In the genomic region with DNA sequence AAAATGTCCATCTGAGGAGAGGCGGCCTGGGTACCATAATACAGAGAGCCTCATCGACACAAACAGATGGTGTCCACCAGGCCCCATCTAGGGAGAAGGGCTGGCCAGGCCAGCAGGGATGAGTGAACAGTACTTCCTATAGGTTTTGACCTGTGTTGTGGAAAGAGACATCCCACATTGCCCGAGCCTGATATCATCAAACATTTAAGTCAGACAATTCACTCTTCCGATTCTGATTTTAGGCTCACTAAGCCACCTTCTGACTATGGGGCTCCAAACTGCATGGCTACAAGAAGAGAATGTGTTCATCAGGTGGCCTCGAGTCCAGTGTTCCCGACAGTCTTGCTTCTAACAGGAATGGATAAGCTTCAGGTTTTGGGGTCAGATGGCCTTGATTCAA, we compare ENCODE assay signal across 15 cellular contexts. TPM values are rescaled to one million over a fixed set of nuclear protein-coding genes. Genes with fewer than 3 reads are reported as not detected.
DNase-seq lines count a peak whose midpoint lies in the region; ATAC-seq and TF ChIP-seq lines count a peak whose summit lies in the region.
"Had no signal": no experiment of that assay in that cellular context is flagged by ENCODE, and none has a peak within 500 bp of the region (broad histone marks: within the 10 kb centered on the region; RNA-seq: fewer than 3 reads in every experiment).

No MANE protein-coding gene starts in this region.

- peak overlapping the region; percentile 27 for H3K27ac Mint-ChIP-seq in activated CD4-positive, alpha-beta T cell treated with anti-CD3 and anti-CD28 coated beads for 36 hours

- H3K4me3 ChIP-seq in muscle layer of colon (ENCODE audit: low read depth in 1 of 2, low read length in 2 of 2) (no peak overlapping the region), thoracic aorta (no peak overlapping the region)
- H3K4me3 ChIP-seq: K562, smooth muscle cell, suprapubic skin had no signal

- POLR2A ChIA-PET in activated CD4-positive, alpha-beta T cell treated with anti-CD3 and anti-CD28 coated beads for 36 hours (lab: Charles Lee) = no interaction called here

- CTCF ChIA-PET in activated CD4-positive, alpha-beta T cell treated with anti-CD3 and anti-CD28 coated beads for 36 hours (lab: Charles Lee) = interaction anchor here (1.0 kb wide), 1 partner anchor 303 kb away, joined by 3 read pairs; no protein-coding TSS in a partner anchor

- no peak for DNase-seq in activated CD4-positive, alpha-beta T cell treated with anti-CD3 and anti-CD28 coated beads for 36 hours
- no peak for DNase-seq in activated CD4-positive, alpha-beta T cell treated with anti-CD3 and anti-CD28 coated beads for 1 hour
- DNase-seq in thoracic aorta (ENCODE audit: low spot score) (no peak), nucleus accumbens (lab: John Stamatoyannopoulos, UW) (no peak)
- DNase-seq: activated naive CD4-positive, alpha-beta T cell treated with Interleukin-2 at 50 U/mL for 16 hours; GOT3; SHP77 treated with DMSO at 0.1 percent for 48 hours; T1000 had no signal

- H3K27me3 ChIP-seq in muscle layer of colon (ENCODE audit: control insufficient read depth in 1 of 2, insufficient read depth in 2 of 2, low read length in 2 of 2) (no peaks in the 10 kb centered on the region), thoracic aorta (replicated peaks; ENCODE audit: insufficient read depth) (no peaks in the 10 kb centered on the region)
- H3K27me3 ChIP-seq: suprapubic skin had no signal

- intact Hi-C loops in activated CD4-positive, alpha-beta T cell treated with anti-CD3 and anti-CD28 coated beads for 36 hours (cut with DNase I, micrococcal nuclease) = no loop called here

- no peaks in the 10 kb centered on the region for H3K27me3 Mint-ChIP-seq in activated CD4-positive, alpha-beta T cell treated with anti-CD3 and anti-CD28 coated beads for 36 hours

- no peak for ATAC-seq in activated CD4-positive, alpha-beta T cell treated with anti-CD3 and anti-CD28 coated beads for 36 hours
- no peak for ATAC-seq in thoracic aorta (ENCODE audit: insufficient number of reproducible peaks, low FRiP score, low read depth)
- no peak for ATAC-seq in GM21390 (IDR thresholded peaks at IDR 0.05; ENCODE audit: unreplicated experiment)
- no peak for ATAC-seq in HG02884 (IDR thresholded peaks at IDR 0.05; ENCODE audit: unreplicated experiment)
- ATAC-seq: K562 had no signal

- peaks cover 59% of the 10 kb centered on the region for H3K4me1 Mint-ChIP-seq in activated CD4-positive, alpha-beta T cell treated with anti-CD3 and anti-CD28 coated beads for 36 hours

- TF ChIP-seq CTCF in VCaP (conservative IDR thresholded peaks at IDR 0.05) (no peak), thoracic aorta (IDR thresholded peaks at IDR 0.05) (no peak)

- no peak overlapping the region for H3K4me3 Mint-ChIP-seq in activated CD4-positive, alpha-beta T cell treated with anti-CD3 and anti-CD28 coated beads for 36 hours

- H3K36me3 Mint-ChIP-seq in activated CD4-positive, alpha-beta T cell treated with anti-CD3 and anti-CD28 coated beads for 36 hours (ENCODE audit: low read depth) = peaks cover 7% of the 10 kb centered on the region

- no peaks in the 10 kb centered on the region for H3K9me3 ChIP-seq in muscle layer of colon (ENCODE audit: low read length)
- no peaks in the 10 kb centered on the region for H3K9me3 ChIP-seq in thoracic aorta
- H3K9me3 ChIP-seq: suprapubic skin had no signal

- H3K27ac ChIP-seq in VCaP = peak overlapping the region; percentile 98
- H3K27ac ChIP-seq in muscle layer of colon (ENCODE audit: low read depth, low read length) = peak overlapping the region; percentile 98
- H3K27ac ChIP-seq in thoracic aorta = peak overlapping the region; percentile 91 to 97

- no peaks in the 10 kb centered on the region for H3K9me3 Mint-ChIP-seq in activated CD4-positive, alpha-beta T cell treated with anti-CD3 and anti-CD28 coated beads for 36 hours (ENCODE audit: low read depth)

- H3K9ac ChIP-seq in muscle layer of colon (ENCODE audit: low read length) = no peak overlapping the region

- H3K36me3 ChIP-seq in muscle layer of colon (ENCODE audit: insufficient read depth, low read length) (no peaks in the 10 kb centered on the region), thoracic aorta (no peaks in the 10 kb centered on the region)
- H3K36me3 ChIP-seq: suprapubic skin had no signal

- H3K4me1 ChIP-seq in muscle layer of colon (ENCODE audit: insufficient read depth, low read length) = peaks cover 25% of the 10 kb centered on the region
- peaks cover 28 to 47% of the 10 kb centered on the region in 2 donors for H3K4me1 ChIP-seq in thoracic aorta (ENCODE audit: control insufficient read depth in 1 of 2, low read depth in 2 of 2)

RNA-seq across cellular contexts. Expression of a gene that starts 38.9 kb away (rescaled TPM):
- total RNA-seq in activated CD4-positive, alpha-beta T cell treated with anti-CD3 and anti-CD28 coated beads for 36 hours = 1 to 10 TPM; 3.7 to 4.9 TPM
- total RNA-seq in thoracic aorta = 10 to 100 TPM; 24.9 to 30.8 TPM

Comparison
In these comparisons a context has a peak if more than half of its experiments do, and no peak if none do; other contexts are left out.
1. RNA of a gene that starts 38.9 kb away (total RNA-seq): 24.9 to 30.8 TPM in thoracic aorta; 3.7 to 4.9 TPM in activated CD4-positive, alpha-beta T cell treated with anti-CD3 and anti-CD28 coated beads for 36 hours; every median in the first group is over 4 times any median in the second.
2. Peak in every context shown above with its lines, with median percentiles within 50 percentile points of each other: H3K27ac ChIP-seq.